Comparison of ENCODE assay signal across 12 cellular contexts in genomic region chr7:99079104-99079503, GRCh38.
DNase-seq lines count a peak whose midpoint lies in the region.
"Had no signal": no experiment of that assay in that cellular context is flagged by ENCODE, and none has a peak within 500 bp of the region (broad histone marks: within the 10 kb centered on the region; RNA-seq: fewer than 3 reads in every experiment).

No MANE protein-coding gene starts in this region.

- peaks cover 7 to 8% of the 10 kb centered on the region in 2 donors for H3K36me3 Mint-ChIP-seq in CD4-positive, alpha-beta memory T cell
- H3K36me3 Mint-ChIP-seq in activated naive CD8-positive, alpha-beta T cell treated with anti-CD3 and anti-CD28 coated beads for 36 hours, result peaks cover 7% of the 10 kb centered on the region

- POLR2A ChIA-PET in CD4-positive, alpha-beta memory T cell (lab: Charles Lee; ENCODE audit: partially characterized antibody), result no interaction called here

- H3K27me3 ChIP-seq in CD4-positive, alpha-beta memory T cell (ENCODE audit: insufficient read depth, low read length), result no peaks in the 10 kb centered on the region
- H3K27me3 ChIP-seq in HAP-1 (ENCODE audit: low read depth), result no peaks in the 10 kb centered on the region
- H3K27me3 ChIP-seq in mesenchymal stem cell (ENCODE audit: control insufficient read depth in 1 of 2, insufficient read depth in 1 of 2, low read length in 2 of 2), result no peaks in the 10 kb centered on the region
- H3K27me3 ChIP-seq: right lobe of liver had no signal

- H2BK12ac ChIP-seq in mesenchymal stem cell (ENCODE audit: low read length in 2 of 2), result no peak overlapping the region

- no peaks in the 10 kb centered on the region for H3K36me3 ChIP-seq in CD4-positive, alpha-beta memory T cell (ENCODE audit: insufficient read depth, low read length)
- H3K36me3 ChIP-seq in HAP-1 (replicated peaks) (no peaks in the 10 kb centered on the region), mesenchymal stem cell (ENCODE audit: control insufficient read depth in 1 of 2, insufficient read depth in 2 of 2, low read depth in 1 of 2, low read length in 2 of 2) (peaks cover 0 to 3% of the 10 kb centered on the region in 2 experiments)
- H3K36me3 ChIP-seq: right lobe of liver had no signal

- no peak overlapping the region for H2AK5ac ChIP-seq in mesenchymal stem cell (ENCODE audit: low read length, severe bottlenecking)

- intact Hi-C loops in CD4-positive, alpha-beta memory T cell (cut with micrococcal nuclease), result no loop called here

- no peak overlapping the region for H3K4me3 ChIP-seq in CD4-positive, alpha-beta memory T cell (ENCODE audit: low read length in 2 of 2)
- H3K4me3 ChIP-seq in HAP-1, result no peak overlapping the region
- H3K4me3 ChIP-seq in mesenchymal stem cell (ENCODE audit: insufficient read depth in 1 of 2, low read depth in 1 of 2, low read length in 2 of 2), result no peak overlapping the region
- H3K4me3 ChIP-seq: right lobe of liver had no signal

- no peak overlapping the region for H3K4me2 ChIP-seq in mesenchymal stem cell (ENCODE audit: low read length, poor library complexity, severe bottlenecking)

- H3K79me1 ChIP-seq in mesenchymal stem cell (replicated peaks; ENCODE audit: low read length, poor library complexity, severe bottlenecking), result peaks cover 13% of the 10 kb centered on the region

- no peaks in the 10 kb centered on the region for H3K27me3 Mint-ChIP-seq in CD4-positive, alpha-beta memory T cell
- no peaks in the 10 kb centered on the region for H3K27me3 Mint-ChIP-seq in activated naive CD8-positive, alpha-beta T cell treated with anti-CD3 and anti-CD28 coated beads for 36 hours

- H2BK15ac ChIP-seq in mesenchymal stem cell (ENCODE audit: low read depth, poor library complexity, severe bottlenecking), result no peak overlapping the region

- in situ Hi-C loops in HAP-1 (cut with MboI; ENCODE audit: low sequenced_read_pairs), result no loop called here

- H3K18ac ChIP-seq in mesenchymal stem cell (ENCODE audit: low read depth in 1 of 2, low read length in 2 of 2), result peak overlapping the region in 1 of 2 experiments; percentile 55

- no peak overlapping the region for H3K23ac ChIP-seq in mesenchymal stem cell (ENCODE audit: low read length in 2 of 2)

- H3K9me3 ChIP-seq in CD4-positive, alpha-beta memory T cell (ENCODE audit: control insufficient read depth in 1 of 2, low read length in 2 of 2), result no peaks in the 10 kb centered on the region
- H3K9me3 ChIP-seq in HAP-1 (no peaks in the 10 kb centered on the region), mesenchymal stem cell (ENCODE audit: control insufficient read depth, low read length) (no peaks in the 10 kb centered on the region)
- H3K9me3 ChIP-seq: right lobe of liver had no signal

- H3K4me1 Mint-ChIP-seq in CD4-positive, alpha-beta memory T cell, result peaks cover 21 to 44% (median 30%) of the 10 kb centered on the region in 4 donors
- peaks cover 30% of the 10 kb centered on the region for H3K4me1 Mint-ChIP-seq in activated naive CD8-positive, alpha-beta T cell treated with anti-CD3 and anti-CD28 coated beads for 36 hours

- no peaks in the 10 kb centered on the region for H3K9me3 Mint-ChIP-seq in CD4-positive, alpha-beta memory T cell
- H3K9me3 Mint-ChIP-seq in activated naive CD8-positive, alpha-beta T cell treated with anti-CD3 and anti-CD28 coated beads for 36 hours, result no peaks in the 10 kb centered on the region

- H2BK120ac ChIP-seq in mesenchymal stem cell (ENCODE audit: low read depth, low read length), result no peak overlapping the region

- H3K27ac Mint-ChIP-seq in CD4-positive, alpha-beta memory T cell, result peak overlapping the region in 4 of 7 donors; percentile 19 to 48 (median 44)
- H3K27ac Mint-ChIP-seq in activated naive CD8-positive, alpha-beta T cell treated with anti-CD3 and anti-CD28 coated beads for 36 hours, result peak overlapping the region; percentile 45

- H3K14ac ChIP-seq in mesenchymal stem cell (ENCODE audit: low read length in 2 of 2), result no peak overlapping the region

- H3K27ac ChIP-seq in CD4-positive, alpha-beta memory T cell (ENCODE audit: low read depth, low read length), result no peak overlapping the region
- no peak overlapping the region for H3K27ac ChIP-seq in mesenchymal stem cell (ENCODE audit: low read length, poor library complexity, severe bottlenecking)
- H3K27ac ChIP-seq: right lobe of liver had no signal

- H2AFZ ChIP-seq in mesenchymal stem cell (ENCODE audit: low read depth, low read length), result no peak overlapping the region

- H3K4me1 ChIP-seq in CD4-positive, alpha-beta memory T cell (ENCODE audit: insufficient read depth, low read length), result peaks cover 4% of the 10 kb centered on the region
- peaks cover 19% of the 10 kb centered on the region for H3K4me1 ChIP-seq in HAP-1
- peaks cover 12% of the 10 kb centered on the region for H3K4me1 ChIP-seq in mesenchymal stem cell (ENCODE audit: control insufficient read depth, insufficient read depth, low read depth, low read length)

- WGBS in mesenchymal stem cell, result 82% methylated on average over 9 of the region's 9 CpGs

- H3K4ac ChIP-seq in mesenchymal stem cell (ENCODE audit: low read depth in 1 of 2, low read length in 2 of 2), result no peak overlapping the region

- H2BK5ac ChIP-seq in mesenchymal stem cell (ENCODE audit: low read depth, low read length, poor library complexity, severe bottlenecking), result no peak overlapping the region

- H3K4me3 Mint-ChIP-seq in CD4-positive, alpha-beta memory T cell, result peak overlapping the region in 1 of 8 donors; percentile 45
- H3K4me3 Mint-ChIP-seq in activated naive CD8-positive, alpha-beta T cell treated with anti-CD3 and anti-CD28 coated beads for 36 hours, result no peak overlapping the region

- CTCF ChIA-PET in CD4-positive, alpha-beta memory T cell (lab: Charles Lee; ENCODE audit: partially characterized antibody), result no interaction called here

- H4K91ac ChIP-seq in mesenchymal stem cell (ENCODE audit: low read length), result peak overlapping the region; percentile 2

- H3K9ac ChIP-seq in mesenchymal stem cell (ENCODE audit: low read length), result peak overlapping the region; percentile 27

- H4K8ac ChIP-seq in mesenchymal stem cell (ENCODE audit: low read length), result no peak overlapping the region

- no peak for DNase-seq in CD4-positive, alpha-beta memory T cell
- DNase-seq in HAP-1 (ENCODE audit: low spot score in 2 of 2) (peak; percentile 59 to 61), mesenchymal stem cell (no peak), RKO (ENCODE audit: low spot score) (no peak), AG08395 (ENCODE audit: low spot score) (no peak), NCI-H187 treated with DMSO at 0.1 percent for 48 hours (lab: John Stamatoyannopoulos, UW) (no peak)
- peak; percentile 4 for DNase-seq in activated naive CD8-positive, alpha-beta T cell treated with anti-CD3 and anti-CD28 coated beads for 36 hours
- DNase-seq in activated CD4-positive, CD25-positive, alpha-beta regulatory T cell (lab: John Stamatoyannopoulos, UW), result no peak
- DNase-seq: activated CD8-positive, alpha-beta memory T cell treated with anti-CD3 and anti-CD28 coated beads for 24 hours; Calu3; right lobe of liver; SIG-M5 had no signal

Comparison
In these comparisons a context has a peak if more than half of its experiments do, and no peak if none do; other contexts are left out.
1. DNase-seq: peak in HAP-1 (2 of 2) and activated naive CD8-positive, alpha-beta T cell treated with anti-CD3 and anti-CD28 coated beads for 36 hours (single experiment); none in CD4-positive, alpha-beta memory T cell (0 of 5), mesenchymal stem cell (single experiment), activated CD4-positive, CD25-positive, alpha-beta regulatory T cell (0 of 4), RKO (single experiment), AG08395 (single experiment) and NCI-H187 treated with DMSO at 0.1 percent for 48 hours (single experiment).